ENCODE assay signal across 34 cellular contexts in the genomic region with DNA sequence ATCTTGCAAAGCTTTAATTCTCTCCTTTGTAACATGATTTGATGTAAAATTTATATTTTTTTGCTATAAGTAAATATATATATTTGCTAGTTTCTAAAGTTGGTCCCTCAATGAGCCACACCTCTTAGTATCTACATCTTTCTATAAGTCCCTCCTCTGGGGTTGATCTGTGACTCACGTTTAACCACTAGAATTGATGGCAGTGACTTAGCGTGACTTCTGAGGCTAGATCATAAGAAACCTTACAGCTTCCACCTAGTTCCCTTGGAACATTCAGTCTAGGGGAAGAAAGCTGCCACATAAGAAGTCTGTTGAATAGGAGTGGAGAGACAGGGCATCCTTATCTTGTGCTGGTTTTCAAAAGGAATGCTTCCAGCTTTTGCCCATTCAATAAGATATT.
"Had no signal": no experiment of that assay in that cellular context is flagged by ENCODE, and none has a peak within 500 bp of the region (broad histone marks: within the 10 kb centered on the region; RNA-seq: fewer than 3 reads in every experiment).

No MANE protein-coding gene starts in this region.

- ATAC-seq: heart right ventricle; naive thymus-derived CD4-positive, alpha-beta T cell; sciatic nerve; upper lobe of right lung had no signal

- H3K9me3 Mint-ChIP-seq: memory B cell; T-helper 2 cell treated with Interferon-gamma antibody and Interleukin-4, amounts not matched to agents 5 μg/mL and 100 μg/mL, for 36 hours had no signal

- H3K4me1 ChIP-seq: ascending aorta, colonic mucosa, esophagus squamous epithelium, heart right ventricle, prostate gland, suprapubic skin, upper lobe of right lung had no signal

- FAIRE-seq: endometrium had no signal

- H3K36me3 Mint-ChIP-seq: activated naive CD8-positive, alpha-beta T cell; brain; memory B cell; stimulated activated memory B cell treated with anti-CD40 and anti-IgM and Interleukin-4, amounts not matched to agents 10 μg/mL and 1 μg/mL and 100 μg/mL, for 72 hours had no signal

- H3K27ac Mint-ChIP-seq: activated naive CD8-positive, alpha-beta T cell; activated T-cell treated with anti-CD3 and anti-CD28 coated beads, Interleukin-2, amount 50 U/mL, for 72 hours; brain; memory B cell; stimulated activated memory B cell treated with anti-CD40 and anti-IgM and Interleukin-4, amounts not matched to agents 10 μg/mL and 1 μg/mL and 100 μg/mL, for 72 hours; T-helper 2 cell treated with Interferon-gamma antibody and Interleukin-4, amounts not matched to agents 5 μg/mL and 100 μg/mL, for 36 hours had no signal

- H3K27ac ChIP-seq: ascending aorta, cardiac muscle cell, colonic mucosa, epithelial cell of prostate, esophagus squamous epithelium, heart right ventricle, ovary, prostate gland, skin epidermis, suprapubic skin, tibial artery, upper lobe of right lung had no signal

- H3K4me3 Mint-ChIP-seq: activated naive CD8-positive, alpha-beta T cell; activated T-cell treated with anti-CD3 and anti-CD28 coated beads, Interleukin-2, amount 50 U/mL, for 72 hours; brain; memory B cell; naive thymus-derived CD4-positive, alpha-beta T cell; stimulated activated memory B cell treated with anti-CD40 and anti-IgM and Interleukin-4, amounts not matched to agents 10 μg/mL and 1 μg/mL and 100 μg/mL, for 72 hours; T-helper 2 cell treated with Interferon-gamma antibody and Interleukin-4, amounts not matched to agents 5 μg/mL and 100 μg/mL, for 36 hours had no signal

- H3K4me1 Mint-ChIP-seq: brain; memory B cell; stimulated activated memory B cell treated with anti-CD40 and anti-IgM and Interleukin-4, amounts not matched to agents 10 μg/mL and 1 μg/mL and 100 μg/mL, for 72 hours had no signal

- H3K27me3 ChIP-seq: ascending aorta, cardiac muscle cell, colonic mucosa, esophagus squamous epithelium, heart right ventricle, ovary, suprapubic skin, tibial artery, upper lobe of right lung had no signal

- H3K9me3 ChIP-seq: ascending aorta, colonic mucosa, esophagus squamous epithelium, heart right ventricle, ovary, prostate gland, suprapubic skin, tibial artery, upper lobe of right lung had no signal

- H3K27me3 Mint-ChIP-seq: activated naive CD8-positive, alpha-beta T cell had no signal

- H3K4me3 ChIP-seq: ascending aorta, cardiac muscle cell, colonic mucosa, esophagus squamous epithelium, heart right ventricle, ovary, prostate gland, skin epidermis, suprapubic skin, tibial artery, upper lobe of right lung had no signal

- H3K36me3 ChIP-seq: ascending aorta, cardiac muscle cell, colonic mucosa, esophagus squamous epithelium, heart right ventricle, ovary, prostate gland, suprapubic skin, tibial artery, upper lobe of right lung had no signal

- DNase-seq: activated CD4-positive, alpha-beta T cell treated with anti-CD3 and anti-CD28 coated beads, Interleukin-2, amount 50 U/mL, for 1 hour; activated CD4-positive, CD25-positive, alpha-beta regulatory T cell treated with anti-CD3 and anti-CD28 coated beads, Interleukin-2, amount 50 U/mL, for 72 hours; activated effector memory CD4-positive, alpha-beta T cell treated with Interleukin-2 at 50 U/mL for 16 hours; activated naive CD4-positive, alpha-beta T cell treated with Interleukin-2 at 50 U/mL for 16 hours; activated T-cell treated with anti-CD3 and anti-CD28 coated beads for 4 hours; activated T-cell treated with anti-CD3 and anti-CD28 coated beads, Interleukin-2, amount 50 U/mL, for 72 hours; cerebellar nuclear complex; colonic mucosa; effector CD8-positive, alpha-beta T cell; esophagus squamous epithelium; foreskin melanocyte; heart right ventricle; midbrain; naive thymus-derived CD4-positive, alpha-beta T cell; ovary; retina; stimulated activated CD4-positive, alpha-beta T cell treated with anti-CD3 and anti-CD28 coated beads, Interleukin-12 subunit alpha, Interleukin-12 subunit beta, amount 100 ng/mL, for 4 hours; stimulated activated CD4-positive, alpha-beta T cell treated with anti-CD3 and anti-CD28 coated beads, Interleukin-4, amount 100 ng/mL, for 24 hours; T-helper 1 cell; tibial artery; upper lobe of right lung had no signal
